In the genomic region with DNA sequence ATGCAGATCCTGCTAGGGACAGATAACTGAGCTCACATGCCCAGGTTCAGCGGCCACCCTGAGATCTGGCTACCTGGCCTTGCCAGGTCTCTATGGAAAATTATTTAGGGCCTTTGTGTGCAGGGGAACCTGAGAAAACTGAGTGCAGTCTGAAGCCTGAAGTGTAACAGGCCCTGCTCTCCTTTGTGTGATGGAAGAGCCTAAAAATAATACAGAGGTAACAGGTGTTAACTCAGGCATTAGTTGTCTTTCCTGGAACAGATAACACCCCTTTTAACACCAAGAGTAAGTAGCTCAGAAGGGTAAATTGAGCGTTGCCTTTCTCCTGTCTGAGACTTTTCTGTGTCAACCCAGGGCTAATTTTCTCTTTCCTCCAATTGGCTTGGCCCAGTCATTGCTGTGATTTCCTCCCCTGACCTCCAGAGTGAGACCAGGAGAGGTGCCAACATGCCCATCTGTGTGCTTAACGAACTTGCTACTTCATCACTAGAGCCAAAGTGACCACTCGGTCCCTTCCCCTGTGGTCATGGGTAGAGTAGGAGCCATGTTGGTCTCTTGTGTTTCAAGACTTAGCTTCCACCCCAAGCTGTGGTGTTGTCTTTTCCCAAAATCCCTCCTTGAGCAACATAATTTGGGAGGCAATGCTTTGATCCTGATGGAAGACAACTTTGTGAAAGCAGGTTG, we compare ENCODE assay signal across 21 cellular contexts.
A peak's percentile ranks its signal among the peaks of the same experiment; 100 is the strongest.
DNase-seq lines count a peak whose midpoint lies in the region; ATAC-seq, FAIRE-seq and TF ChIP-seq lines count a peak whose summit lies in the region.
"Had no signal": no experiment of that assay in that cellular context is flagged by ENCODE, and none has a peak within 500 bp of the region (broad histone marks: within the 10 kb centered on the region; RNA-seq: fewer than 3 reads in every experiment).

No MANE protein-coding gene starts in this region.

- H3K4me2 ChIP-seq in GM23338 (no peak overlapping the region), keratinocyte (ENCODE audit: control insufficient read depth, extremely low read depth, insufficient read depth, low read depth, low read length) (no peak overlapping the region)
- H3K4me2 ChIP-seq: A549, PC-9 had no signal

- H3K9me3 Mint-ChIP-seq in GM23338, result no peaks in the 10 kb centered on the region
- H3K9me3 Mint-ChIP-seq in stimulated activated memory B cell treated with anti-CD40 and anti-IgM and Interleukin-4, amounts not matched to agents 10 μg/mL and 1 μg/mL and 100 μg/mL, for 72 hours, result peaks cover 2% of the 10 kb centered on the region

- ATAC-seq in GM23338, result no peak
- no peak for ATAC-seq in stimulated activated memory B cell treated with anti-CD40 and anti-IgM and Interleukin-4, amounts not matched to agents 10 μg/mL and 1 μg/mL and 100 μg/mL, for 72 hours
- ATAC-seq: A549, SK-N-SH treated with all-trans-retinoic acid at 6 μM for 48 hours had no signal

- no peaks in the 10 kb centered on the region for H4K20me1 ChIP-seq in GM23338 (replicated peaks; ENCODE audit: insufficient read depth)
- H4K20me1 ChIP-seq in keratinocyte (ENCODE audit: control insufficient read depth, extremely low read depth, insufficient read depth, low read length), result no peaks in the 10 kb centered on the region

- H3F3A ChIP-seq in GM23338 (replicated peaks; ENCODE audit: low read depth), result no peaks in the 10 kb centered on the region

- no peaks in the 10 kb centered on the region; the same call in 1 of the 2 replicates for H3K4me1 ChIP-seq in GM23338 (ENCODE audit: insufficient read depth)
- H3K4me1 ChIP-seq in ascending aorta, result peaks cover 0 to 12% of the 10 kb centered on the region in 2 donors
- peaks cover 7% of the 10 kb centered on the region for H3K4me1 ChIP-seq in keratinocyte (ENCODE audit: control insufficient read depth, extremely low read depth, insufficient read depth, low read length)
- H3K4me1 ChIP-seq: BE2C had no signal

- H3K27ac Mint-ChIP-seq in GM23338, result no peak overlapping the region
- H3K27ac Mint-ChIP-seq in stimulated activated memory B cell treated with anti-CD40 and anti-IgM and Interleukin-4, amounts not matched to agents 10 μg/mL and 1 μg/mL and 100 μg/mL, for 72 hours, result no peak overlapping the region

- H2AFZ ChIP-seq in GM23338 (0 out of 2 replicates have a peak overlapping the region, but pooled peaks have one; percentile 23), keratinocyte (ENCODE audit: control insufficient read depth, low read length) (no peak overlapping the region)
- H2AFZ ChIP-seq: PC-9 had no signal

- H3K4me1 Mint-ChIP-seq in GM23338, result peaks cover 7% of the 10 kb centered on the region
- H3K4me1 Mint-ChIP-seq in stimulated activated memory B cell treated with anti-CD40 and anti-IgM and Interleukin-4, amounts not matched to agents 10 μg/mL and 1 μg/mL and 100 μg/mL, for 72 hours, result no peaks in the 10 kb centered on the region

- FAIRE-seq in keratinocyte (lab: Jason Lieb, UNC), result peak; percentile 75
- FAIRE-seq: A549, D721Med, GM19239, H54 had no signal

- no peaks in the 10 kb centered on the region for H3K9me3 ChIP-seq in ascending aorta
- no peaks in the 10 kb centered on the region for H3K9me3 ChIP-seq in keratinocyte (ENCODE audit: control insufficient read depth, low read depth, low read length)
- H3K9me3 ChIP-seq: A549, BE2C had no signal

- H3K27ac ChIP-seq in GM23338 (ENCODE audit: low read depth) (no peak overlapping the region), ascending aorta (peak overlapping the region; percentile 5 to 19), keratinocyte (ENCODE audit: control insufficient read depth, insufficient read depth, low read length) (no peak overlapping the region)
- H3K27ac ChIP-seq: A549, PC-9 had no signal

- TF ChIP-seq CTCF in GM23338 (conservative IDR thresholded peaks at IDR 0.05; ENCODE audit: low read depth in 2 of 2) (no peak), ascending aorta (IDR thresholded peaks at IDR 0.05) (no peak), keratinocyte (optimal IDR thresholded peaks at IDR 0.05 in 1 of 3, IDR thresholded peaks at IDR 0.05 in 1 of 3, conservative IDR thresholded peaks at IDR 0.05 in 1 of 3; ENCODE audit: extremely low read depth in 1 of 3, insufficient read depth in 2 of 3, low read length in 3 of 3) (no peak)

- H3K9me2 ChIP-seq in GM23338 (ENCODE audit: insufficient read depth), result 0 out of 2 replicates have a peak, but pooled peaks cover 17% of the 10 kb centered on the region

- H3K36me3 ChIP-seq in GM23338 (ENCODE audit: insufficient read depth) (no peaks in the 10 kb centered on the region; the same call in 1 of the 2 replicates), ascending aorta (no peaks in the 10 kb centered on the region), keratinocyte (ENCODE audit: control insufficient read depth in 2 of 2, extremely low read depth in 1 of 2, insufficient read depth in 2 of 2, low read length in 2 of 2) (no peaks in the 10 kb centered on the region)
- H3K36me3 ChIP-seq: BE2C had no signal

- H3K9me1 ChIP-seq in keratinocyte (ENCODE audit: control insufficient read depth, extremely low read depth, insufficient read depth, low read length), result no peaks in the 10 kb centered on the region

- no peaks in the 10 kb centered on the region for H3K27me3 ChIP-seq in GM23338 (ENCODE audit: insufficient read depth)
- no peaks in the 10 kb centered on the region for H3K27me3 ChIP-seq in ascending aorta
- no peaks in the 10 kb centered on the region for H3K27me3 ChIP-seq in keratinocyte (ENCODE audit: control insufficient read depth, extremely low read depth, insufficient read depth, low read length)
- H3K27me3 ChIP-seq: BE2C had no signal

- H3K27me3 Mint-ChIP-seq in GM23338 (ENCODE audit: insufficient read depth, low read depth, poor library complexity), result peaks cover 4% of the 10 kb centered on the region
- no peaks in the 10 kb centered on the region for H3K27me3 Mint-ChIP-seq in stimulated activated memory B cell treated with anti-CD40 and anti-IgM and Interleukin-4, amounts not matched to agents 10 μg/mL and 1 μg/mL and 100 μg/mL, for 72 hours

- no peaks in the 10 kb centered on the region for H3K36me3 Mint-ChIP-seq in GM23338 (ENCODE audit: low read depth)
- no peaks in the 10 kb centered on the region for H3K36me3 Mint-ChIP-seq in stimulated activated memory B cell treated with anti-CD40 and anti-IgM and Interleukin-4, amounts not matched to agents 10 μg/mL and 1 μg/mL and 100 μg/mL, for 72 hours

- DNase-seq in GM23338 (ENCODE audit: low spot score) (no peak), ascending aorta (ENCODE audit: low spot score in 2 of 2) (no peak), keratinocyte (ENCODE audit: low read depth, low spot score) (no peak), putamen (ENCODE audit: low spot score) (peak; percentile 6), DMS114 treated with DMSO at 0.1 percent for 48 hours (lab: John Stamatoyannopoulos, UW; ENCODE audit: unreplicated experiment) (no peak), NCI-H69 (lab: John Stamatoyannopoulos, UW) (no peak)
- DNase-seq: BE2C, EL, Karpas-422, NCI-H1694, NCI-H2081, NCI-H510A, NCI-H748 treated with DMSO at 0.1 percent for 48 hours, PC-9, RPMI8226 had no signal

- no peak overlapping the region for H3K9ac ChIP-seq in keratinocyte (ENCODE audit: control insufficient read depth, extremely low read depth, insufficient read depth, low read length)

- no peak overlapping the region for H3K4me3 ChIP-seq in GM23338
- H3K4me3 ChIP-seq in ascending aorta, result no peak overlapping the region
- H3K4me3 ChIP-seq in keratinocyte (ENCODE audit: control insufficient read depth in 2 of 3, extremely low read depth in 1 of 3, insufficient read depth in 2 of 3, low read depth in 1 of 3, low read length in 3 of 3), result no peak overlapping the region
- H3K4me3 ChIP-seq: A549, PC-9 had no signal

- H3K79me2 ChIP-seq in GM23338 (replicated peaks; ENCODE audit: insufficient read depth) (no peaks in the 10 kb centered on the region), keratinocyte (ENCODE audit: control insufficient read depth, insufficient read depth, low read length) (no peaks in the 10 kb centered on the region)

- intact Hi-C loops in ascending aorta (cut with DNase I), result no loop called here

- no peak overlapping the region for H3K4me3 Mint-ChIP-seq in GM23338
- no peak overlapping the region for H3K4me3 Mint-ChIP-seq in stimulated activated memory B cell treated with anti-CD40 and anti-IgM and Interleukin-4, amounts not matched to agents 10 μg/mL and 1 μg/mL and 100 μg/mL, for 72 hours

- dilution Hi-C loops in keratinocyte (cut with MboI; ENCODE audit: extremely low pct_ligation_motif_present, low sequenced_read_pairs), result no loop called here

TF ChIP-seq in GM23338, 12 proteins besides CTCF, POLR2A, EP300 and RAD21 (continues in another document):
- TF ChIP-seq EZH2 (IDR thresholded peaks at IDR 0.05; ENCODE audit: low read depth, unreplicated experiment), result no peak

Comparison
In these comparisons a context has a peak if more than half of its experiments do, and no peak if none do; other contexts are left out.
1. H3K27ac ChIP-seq: peak in ascending aorta (2 of 2); none in GM23338 (single experiment) and keratinocyte (single experiment).